Comparison of ENCODE assay signal across 2 cellular contexts in the genomic region with DNA sequence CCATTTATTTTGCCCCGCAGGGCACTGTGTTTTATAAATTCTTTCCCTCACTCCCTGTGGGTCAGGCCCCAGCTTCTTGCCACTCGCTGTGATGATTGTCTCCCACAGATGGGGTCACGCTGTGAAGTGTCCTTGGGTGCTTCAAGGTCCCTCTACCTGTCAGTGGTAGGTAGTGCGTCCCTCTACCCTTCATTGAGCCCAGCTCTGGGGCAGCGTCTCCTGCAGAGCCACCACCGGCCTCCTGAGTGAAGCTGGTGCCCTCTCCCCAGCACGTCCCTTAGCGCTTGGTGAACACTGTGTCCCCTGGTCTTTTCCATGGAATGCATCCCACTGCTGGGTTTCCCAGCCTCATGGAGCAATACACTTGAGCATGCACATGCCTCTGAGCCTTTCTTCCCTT.
TF ChIP-seq lines count a peak whose summit lies in the region.

No MANE protein-coding gene starts in this region.

TF ChIP-seq in HCT116, 20 proteins besides CTCF, POLR2A, EP300 and RAD21 (continued from another document):
- TF ChIP-seq, protein P1, sequence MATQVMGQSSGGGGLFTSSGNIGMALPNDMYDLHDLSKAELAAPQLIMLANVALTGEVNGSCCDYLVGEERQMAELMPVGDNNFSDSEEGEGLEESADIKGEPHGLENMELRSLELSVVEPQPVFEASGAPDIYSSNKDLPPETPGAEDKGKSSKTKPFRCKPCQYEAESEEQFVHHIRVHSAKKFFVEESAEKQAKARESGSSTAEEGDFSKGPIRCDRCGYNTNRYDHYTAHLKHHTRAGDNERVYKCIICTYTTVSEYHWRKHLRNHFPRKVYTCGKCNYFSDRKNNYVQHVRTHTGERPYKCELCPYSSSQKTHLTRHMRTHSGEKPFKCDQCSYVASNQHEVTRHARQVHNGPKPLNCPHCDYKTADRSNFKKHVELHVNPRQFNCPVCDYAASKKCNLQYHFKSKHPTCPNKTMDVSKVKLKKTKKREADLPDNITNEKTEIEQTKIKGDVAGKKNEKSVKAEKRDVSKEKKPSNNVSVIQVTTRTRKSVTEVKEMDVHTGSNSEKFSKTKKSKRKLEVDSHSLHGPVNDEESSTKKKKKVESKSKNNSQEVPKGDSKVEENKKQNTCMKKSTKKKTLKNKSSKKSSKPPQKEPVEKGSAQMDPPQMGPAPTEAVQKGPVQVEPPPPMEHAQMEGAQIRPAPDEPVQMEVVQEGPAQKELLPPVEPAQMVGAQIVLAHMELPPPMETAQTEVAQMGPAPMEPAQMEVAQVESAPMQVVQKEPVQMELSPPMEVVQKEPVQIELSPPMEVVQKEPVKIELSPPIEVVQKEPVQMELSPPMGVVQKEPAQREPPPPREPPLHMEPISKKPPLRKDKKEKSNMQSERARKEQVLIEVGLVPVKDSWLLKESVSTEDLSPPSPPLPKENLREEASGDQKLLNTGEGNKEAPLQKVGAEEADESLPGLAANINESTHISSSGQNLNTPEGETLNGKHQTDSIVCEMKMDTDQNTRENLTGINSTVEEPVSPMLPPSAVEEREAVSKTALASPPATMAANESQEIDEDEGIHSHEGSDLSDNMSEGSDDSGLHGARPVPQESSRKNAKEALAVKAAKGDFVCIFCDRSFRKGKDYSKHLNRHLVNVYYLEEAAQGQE (IDR thresholded peaks at IDR 0.05; ENCODE audit: low read depth), result no peak
- no peak for TF ChIP-seq ZFX (IDR thresholded peaks at IDR 0.05)
- TF ChIP-seq EZH2 (IDR thresholded peaks at IDR 0.05), result no peak
- TF ChIP-seq YY1 (IDR thresholded peaks at IDR 0.05; ENCODE audit: extremely low read depth, insufficient replicate concordance, low read depth, low read length), result no peak
- TF ChIP-seq POLR2AphosphoS5 (IDR thresholded peaks at IDR 0.05; ENCODE audit: low read depth, low read length), result no peak

TF ChIP-seq in HepG2, 621 proteins besides CTCF, POLR2A, EP300 and RAD21:
- TF ChIP-seq, protein P2, sequence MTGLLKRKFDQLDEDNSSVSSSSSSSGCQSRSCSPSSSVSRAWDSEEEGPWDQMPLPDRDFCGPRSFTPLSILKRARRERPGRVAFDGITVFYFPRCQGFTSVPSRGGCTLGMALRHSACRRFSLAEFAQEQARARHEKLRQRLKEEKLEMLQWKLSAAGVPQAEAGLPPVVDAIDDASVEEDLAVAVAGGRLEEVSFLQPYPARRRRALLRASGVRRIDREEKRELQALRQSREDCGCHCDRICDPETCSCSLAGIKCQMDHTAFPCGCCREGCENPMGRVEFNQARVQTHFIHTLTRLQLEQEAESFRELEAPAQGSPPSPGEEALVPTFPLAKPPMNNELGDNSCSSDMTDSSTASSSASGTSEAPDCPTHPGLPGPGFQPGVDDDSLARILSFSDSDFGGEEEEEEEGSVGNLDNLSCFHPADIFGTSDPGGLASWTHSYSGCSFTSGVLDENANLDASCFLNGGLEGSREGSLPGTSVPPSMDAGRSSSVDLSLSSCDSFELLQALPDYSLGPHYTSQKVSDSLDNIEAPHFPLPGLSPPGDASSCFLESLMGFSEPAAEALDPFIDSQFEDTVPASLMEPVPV (CRISPR knock-in tag; IDR thresholded peaks at IDR 0.05), result no peak
- TF ChIP-seq, protein P3, sequence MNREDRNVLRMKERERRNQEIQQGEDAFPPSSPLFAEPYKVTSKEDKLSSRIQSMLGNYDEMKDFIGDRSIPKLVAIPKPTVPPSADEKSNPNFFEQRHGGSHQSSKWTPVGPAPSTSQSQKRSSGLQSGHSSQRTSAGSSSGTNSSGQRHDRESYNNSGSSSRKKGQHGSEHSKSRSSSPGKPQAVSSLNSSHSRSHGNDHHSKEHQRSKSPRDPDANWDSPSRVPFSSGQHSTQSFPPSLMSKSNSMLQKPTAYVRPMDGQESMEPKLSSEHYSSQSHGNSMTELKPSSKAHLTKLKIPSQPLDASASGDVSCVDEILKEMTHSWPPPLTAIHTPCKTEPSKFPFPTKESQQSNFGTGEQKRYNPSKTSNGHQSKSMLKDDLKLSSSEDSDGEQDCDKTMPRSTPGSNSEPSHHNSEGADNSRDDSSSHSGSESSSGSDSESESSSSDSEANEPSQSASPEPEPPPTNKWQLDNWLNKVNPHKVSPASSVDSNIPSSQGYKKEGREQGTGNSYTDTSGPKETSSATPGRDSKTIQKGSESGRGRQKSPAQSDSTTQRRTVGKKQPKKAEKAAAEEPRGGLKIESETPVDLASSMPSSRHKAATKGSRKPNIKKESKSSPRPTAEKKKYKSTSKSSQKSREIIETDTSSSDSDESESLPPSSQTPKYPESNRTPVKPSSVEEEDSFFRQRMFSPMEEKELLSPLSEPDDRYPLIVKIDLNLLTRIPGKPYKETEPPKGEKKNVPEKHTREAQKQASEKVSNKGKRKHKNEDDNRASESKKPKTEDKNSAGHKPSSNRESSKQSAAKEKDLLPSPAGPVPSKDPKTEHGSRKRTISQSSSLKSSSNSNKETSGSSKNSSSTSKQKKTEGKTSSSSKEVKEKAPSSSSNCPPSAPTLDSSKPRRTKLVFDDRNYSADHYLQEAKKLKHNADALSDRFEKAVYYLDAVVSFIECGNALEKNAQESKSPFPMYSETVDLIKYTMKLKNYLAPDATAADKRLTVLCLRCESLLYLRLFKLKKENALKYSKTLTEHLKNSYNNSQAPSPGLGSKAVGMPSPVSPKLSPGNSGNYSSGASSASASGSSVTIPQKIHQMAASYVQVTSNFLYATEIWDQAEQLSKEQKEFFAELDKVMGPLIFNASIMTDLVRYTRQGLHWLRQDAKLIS (CRISPR knock-in tag; IDR thresholded peaks at IDR 0.05), result no peak
- no peak for TF ChIP-seq TMF1 (CRISPR knock-in tag; IDR thresholded peaks at IDR 0.05; ENCODE audit: low read depth)
